In genomic region chr3:50575372-50575771, GRCh38 we compare ENCODE assay signal across 18 cellular contexts. TPM values are rescaled to one million over a fixed set of nuclear protein-coding genes. Genes with fewer than 3 reads are reported as not detected.
DNase-seq lines count a peak whose midpoint lies in the region; ATAC-seq, FAIRE-seq and TF ChIP-seq lines count a peak whose summit lies in the region.
"Had no signal": no experiment of that assay in that cellular context is flagged by ENCODE, and none has a peak within 500 bp of the region (broad histone marks: within the 10 kb centered on the region; RNA-seq: fewer than 3 reads in every experiment).

No MANE protein-coding gene starts in this region.

- TF ChIP-seq CTCF in foreskin keratinocyte (conservative IDR thresholded peaks at IDR 0.05): no peak

- peak overlapping the region; percentile 67 for H3K27ac ChIP-seq in CD4-positive, CD25-positive, alpha-beta regulatory T cell (ENCODE audit: insufficient read depth, low read length, poor library complexity, severe bottlenecking)
- H3K27ac ChIP-seq in foreskin keratinocyte: no peak overlapping the region
- H3K27ac ChIP-seq: BLaER1 had no signal

- intact Hi-C loops in sciatic nerve (cut with DNase I): no loop called here

- peak overlapping the region; percentile 55 to 98 (median 90) for H3K27ac Mint-ChIP-seq in CD4-positive, CD25-positive, alpha-beta regulatory T cell
- peak overlapping the region; percentile 95 for H3K27ac Mint-ChIP-seq in activated CD8-positive, alpha-beta memory T cell treated with anti-CD3 and anti-CD28 coated beads, Interleukin-2, amount 10 ng/mL, durations not matched to agents 7 days and 5 days
- H3K27ac Mint-ChIP-seq: activated B cell treated with CpG ODN at 0.5 μM for 24 hours had no signal

- H3K4me3 ChIP-seq in CD4-positive, CD25-positive, alpha-beta regulatory T cell (ENCODE audit: low read depth, low read length): no peak overlapping the region
- H3K4me3 ChIP-seq: BLaER1, left lung had no signal

- H3K4me3 Mint-ChIP-seq in CD4-positive, CD25-positive, alpha-beta regulatory T cell: peak overlapping the region in 1 of 4 donors; percentile 22
- no peak overlapping the region for H3K4me3 Mint-ChIP-seq in activated CD8-positive, alpha-beta memory T cell treated with anti-CD3 and anti-CD28 coated beads, Interleukin-2, amount 10 ng/mL, durations not matched to agents 7 days and 5 days
- H3K4me3 Mint-ChIP-seq: activated B cell treated with CpG ODN at 0.5 μM for 24 hours had no signal

- no peak for ATAC-seq in CD4-positive, CD25-positive, alpha-beta regulatory T cell (ENCODE audit: low read depth in 2 of 2)
- no peak for ATAC-seq in activated CD8-positive, alpha-beta memory T cell treated with anti-CD3 and anti-CD28 coated beads, Interleukin-2, amount 10 ng/mL, durations not matched to agents 7 days and 5 days
- ATAC-seq in foreskin keratinocyte (peak; percentile 59), HG03442 (IDR thresholded peaks at IDR 0.05; ENCODE audit: unreplicated experiment) (no peak), sciatic nerve (no peak)
- ATAC-seq: HepG2, left lung had no signal

- peaks cover 7% of the 10 kb centered on the region for H3K36me3 Mint-ChIP-seq in CD4-positive, CD25-positive, alpha-beta regulatory T cell
- H3K36me3 Mint-ChIP-seq in activated CD8-positive, alpha-beta memory T cell treated with anti-CD3 and anti-CD28 coated beads, Interleukin-2, amount 10 ng/mL, durations not matched to agents 7 days and 5 days: peaks cover 50% of the 10 kb centered on the region

- H3K36me3 ChIP-seq in CD4-positive, CD25-positive, alpha-beta regulatory T cell (ENCODE audit: control insufficient read depth, insufficient read depth, low read length): peaks cover 13% of the 10 kb centered on the region

- no peaks in the 10 kb centered on the region for H3K9me3 ChIP-seq in CD4-positive, CD25-positive, alpha-beta regulatory T cell (ENCODE audit: control insufficient read depth in 2 of 2, low read length in 2 of 2)
- H3K9me3 ChIP-seq: BLaER1, left lung had no signal

- H3K27me3 ChIP-seq in CD4-positive, CD25-positive, alpha-beta regulatory T cell (ENCODE audit: control insufficient read depth, insufficient read depth, low read length): no peaks in the 10 kb centered on the region
- H3K27me3 ChIP-seq in foreskin keratinocyte: no peaks in the 10 kb centered on the region
- H3K27me3 ChIP-seq: BLaER1, left lung had no signal

- peaks cover 0 to 68% (median 43%) of the 10 kb centered on the region in 4 donors for H3K4me1 Mint-ChIP-seq in CD4-positive, CD25-positive, alpha-beta regulatory T cell
- H3K4me1 Mint-ChIP-seq in activated CD8-positive, alpha-beta memory T cell treated with anti-CD3 and anti-CD28 coated beads, Interleukin-2, amount 10 ng/mL, durations not matched to agents 7 days and 5 days: peaks cover 81% of the 10 kb centered on the region

- no peaks in the 10 kb centered on the region for H3K27me3 Mint-ChIP-seq in CD4-positive, CD25-positive, alpha-beta regulatory T cell
- H3K27me3 Mint-ChIP-seq in activated CD8-positive, alpha-beta memory T cell treated with anti-CD3 and anti-CD28 coated beads, Interleukin-2, amount 10 ng/mL, durations not matched to agents 7 days and 5 days: peaks cover 2% of the 10 kb centered on the region
- H3K27me3 Mint-ChIP-seq: activated B cell treated with CpG ODN at 0.5 μM for 24 hours had no signal

- DNase-seq in CD4-positive, CD25-positive, alpha-beta regulatory T cell: no peak
- DNase-seq in EL (peak; percentile 25), foreskin keratinocyte (no peak), frontal cortex (ENCODE audit: low spot score in 2 of 2) (no peak), DMS 273 (lab: John Stamatoyannopoulos, UW; ENCODE audit: unreplicated experiment) (no peak), sciatic nerve (ENCODE audit: low spot score) (no peak)
- no peak for DNase-seq in activated CD8-positive, alpha-beta memory T cell treated with anti-CD3 and anti-CD28 coated beads, Interleukin-2, amount 10 ng/mL, durations not matched to agents 7 days and 5 days
- DNase-seq: activated B cell treated with CpG ODN at 0.5 μM for 24 hours; activated gamma-delta T cell treated with Interleukin-2 at 50 U/mL for 16 hours; cerebellar nuclear complex; hypothalamus; left lung; NCI-H1417; NCI-H345; stimulated activated CD4-positive, alpha-beta T cell treated with anti-CD3 and anti-CD28 coated beads, Interleukin-1b, Interleukin-23, amount 100 ng/mL, for 48 hours had no signal

- peaks cover 62% of the 10 kb centered on the region for H3K4me1 ChIP-seq in CD4-positive, CD25-positive, alpha-beta regulatory T cell (ENCODE audit: control insufficient read depth, insufficient read depth, low read length, poor library complexity, severe bottlenecking)
- H3K4me1 ChIP-seq in foreskin keratinocyte: no peaks in the 10 kb centered on the region

- CTCF ChIA-PET in activated CD8-positive, alpha-beta memory T cell treated with anti-CD3 and anti-CD28 coated beads, Interleukin-2, amount 10 ng/mL, durations not matched to agents 7 days and 5 days (lab: Charles Lee): interaction anchor here (13.1 to 14.4 kb wide), 2 partner anchors 14 to 33 kb away, joined by 347 to 859 read pairs; partner anchors contain the start of genes CISH and MAPKAPK3

- no peak for FAIRE-seq in frontal cortex (lab: Jason Lieb, UNC)
- FAIRE-seq: HepG2 had no signal

- no peaks in the 10 kb centered on the region for H3K9me3 Mint-ChIP-seq in CD4-positive, CD25-positive, alpha-beta regulatory T cell
- no peaks in the 10 kb centered on the region for H3K9me3 Mint-ChIP-seq in activated CD8-positive, alpha-beta memory T cell treated with anti-CD3 and anti-CD28 coated beads, Interleukin-2, amount 10 ng/mL, durations not matched to agents 7 days and 5 days (ENCODE audit: low read depth)
- H3K9me3 Mint-ChIP-seq: activated B cell treated with CpG ODN at 0.5 μM for 24 hours had no signal

RNA-seq across cellular contexts. Expression of gene HEMK1, which starts 6.0 kb away (rescaled TPM):
- total RNA-seq in CD4-positive, CD25-positive, alpha-beta regulatory T cell: 21.1 TPM
- 10 to 100 TPM; 18.5 to 24.9 (median 23.1) TPM for polyA plus RNA-seq in CD4-positive, CD25-positive, alpha-beta regulatory T cell
- 10 to 100 TPM; 49.9 to 61.3 TPM for total RNA-seq in activated CD8-positive, alpha-beta memory T cell treated with anti-CD3 and anti-CD28 coated beads, Interleukin-2, amount 10 ng/mL, durations not matched to agents 7 days and 5 days
- total RNA-seq in foreskin keratinocyte: 20.5 and 24.5 TPM in 2 replicates
- polyA plus RNA-seq in foreskin keratinocyte: 23.5 and 26.5 TPM in 2 replicates
- total RNA-seq in frontal cortex: 4.5 TPM
- total RNA-seq in sciatic nerve: 21.3 TPM

RNA-seq across cellular contexts. Expression of gene C3orf18, which starts 7.8 kb away (rescaled TPM):
- 8.7 TPM for total RNA-seq in CD4-positive, CD25-positive, alpha-beta regulatory T cell
- 10 to 100 TPM in 2 of 4 donors, 1 to 10 TPM in 2; 7.4 to 11.9 (median 10.6) TPM for polyA plus RNA-seq in CD4-positive, CD25-positive, alpha-beta regulatory T cell
- 10 to 100 TPM; 15.6 to 17.8 TPM for total RNA-seq in activated CD8-positive, alpha-beta memory T cell treated with anti-CD3 and anti-CD28 coated beads, Interleukin-2, amount 10 ng/mL, durations not matched to agents 7 days and 5 days
- total RNA-seq in foreskin keratinocyte: 5.0 and 5.4 TPM in 2 replicates
- 3.8 and 4.0 TPM in 2 replicates for polyA plus RNA-seq in foreskin keratinocyte
- 12.6 TPM for total RNA-seq in frontal cortex
- 16.1 TPM for total RNA-seq in sciatic nerve

RNA-seq across cellular contexts. Expression of gene CISH, which starts 36.2 kb away (rescaled TPM):
- 23.4 TPM for total RNA-seq in CD4-positive, CD25-positive, alpha-beta regulatory T cell
- 10 to 100 TPM; 40.5 to 66.7 (median 58.5) TPM for polyA plus RNA-seq in CD4-positive, CD25-positive, alpha-beta regulatory T cell
- 100 to 1,000 TPM; 266 to 369 TPM for total RNA-seq in activated CD8-positive, alpha-beta memory T cell treated with anti-CD3 and anti-CD28 coated beads, Interleukin-2, amount 10 ng/mL, durations not matched to agents 7 days and 5 days
- total RNA-seq in foreskin keratinocyte (5.7 and 6.2 TPM in 2 replicates), frontal cortex (0.41 TPM), sciatic nerve (10.6 TPM)
- polyA plus RNA-seq in foreskin keratinocyte: 5.9 and 7.3 TPM in 2 replicates

RNA-seq across cellular contexts. Expression of gene MAPKAPK3, which starts 41.6 kb away (rescaled TPM):
- total RNA-seq in CD4-positive, CD25-positive, alpha-beta regulatory T cell: 42.9 TPM
- 10 to 100 TPM; 47.0 to 52.9 (median 49.5) TPM for polyA plus RNA-seq in CD4-positive, CD25-positive, alpha-beta regulatory T cell
- total RNA-seq in activated CD8-positive, alpha-beta memory T cell treated with anti-CD3 and anti-CD28 coated beads, Interleukin-2, amount 10 ng/mL, durations not matched to agents 7 days and 5 days: 100 to 1,000 TPM; 156 to 175 TPM
- total RNA-seq in foreskin keratinocyte (115 and 118 TPM in 2 replicates), frontal cortex (2.9 TPM), sciatic nerve (19.5 TPM)
- polyA plus RNA-seq in foreskin keratinocyte: 104 and 110 TPM in 2 replicates

Comparison
In these comparisons a context has a peak if more than half of its experiments do, and no peak if none do; other contexts are left out.
1. RNA of gene CISH, which starts 36.2 kb away (total RNA-seq): 266 to 369 TPM in activated CD8-positive, alpha-beta memory T cell treated with anti-CD3 and anti-CD28 coated beads, Interleukin-2, amount 10 ng/mL, durations not matched to agents 7 days and 5 days; 23.4 TPM in CD4-positive, CD25-positive, alpha-beta regulatory T cell (single experiment), 10.6 TPM in sciatic nerve (single experiment), 5.7 to 6.2 TPM in foreskin keratinocyte and 0.41 TPM in frontal cortex (single experiment); every median in the first group is over 10 times any median in the second.